ENCODE assay signal across 15 cellular contexts in genomic region chr18:54086046-54086802, GRCh38.
DNase-seq lines count a peak whose midpoint lies in the region; ATAC-seq and TF ChIP-seq lines count a peak whose summit lies in the region.
"Had no signal": no experiment of that assay in that cellular context is flagged by ENCODE, and none has a peak within 500 bp of the region (broad histone marks: within the 10 kb centered on the region; RNA-seq: fewer than 3 reads in every experiment).

No MANE protein-coding gene starts in this region.

- H3K27me3 ChIP-seq in brain microvascular endothelial cell (replicated peaks) = no peaks in the 10 kb centered on the region
- H3K27me3 ChIP-seq: cardiac muscle cell had no signal

- H3K27me3 Mint-ChIP-seq in T-cell = peaks cover 0 to 12% of the 10 kb centered on the region in 2 donors
- H3K27me3 Mint-ChIP-seq: type B pancreatic cell had no signal

- H3K9me3 Mint-ChIP-seq in T-cell = peaks cover 4 to 19% (median 9%) of the 10 kb centered on the region in 3 donors

- TF ChIP-seq CTCF in brain microvascular endothelial cell (IDR thresholded peaks at IDR 0.05; ENCODE audit: low read depth, low read length, missing control alignments) = no peak

- in situ Hi-C loops in brain microvascular endothelial cell (cut with HindIII; ENCODE audit: low pct_ligation_motif_present, low sequenced_read_pairs) (no loop called here), G401 (cut with HindIII; ENCODE audit: low sequenced_read_pairs) (no loop called here)

- peaks cover 4% of the 10 kb centered on the region for H3K36me3 Mint-ChIP-seq in T-cell
- H3K36me3 Mint-ChIP-seq: type B pancreatic cell had no signal

- no peak overlapping the region for H3K4me3 Mint-ChIP-seq in T-cell
- H3K4me3 Mint-ChIP-seq: type B pancreatic cell had no signal

- peaks cover 0 to 23% (median 17%) of the 10 kb centered on the region in 3 donors for H3K4me1 Mint-ChIP-seq in T-cell

- no peak overlapping the region for H3K27ac ChIP-seq in brain microvascular endothelial cell
- H3K27ac ChIP-seq: cardiac muscle cell had no signal

- CTCF ChIA-PET in T-cell (lab: Charles Lee) = no interaction called here

- peak in 2 of 34 experiments; percentile 0 to 4 for DNase-seq in T-cell
- no peak for DNase-seq in brain microvascular endothelial cell
- DNase-seq in G401 (ENCODE audit: low spot score) = no peak
- DNase-seq in GDM1 (lab: John Stamatoyannopoulos, UW) = no peak
- no peak for DNase-seq in NCI-H2029 treated with DMSO at 0.1 percent for 48 hours (lab: John Stamatoyannopoulos, UW)
- DNase-seq: activated CD4-positive, CD25-positive, alpha-beta regulatory T cell; glutamatergic neuron; naive B cell; NCI-H774; stimulated activated CD4-positive, alpha-beta T cell treated with anti-CD3 and anti-CD28 coated beads, Interleukin-2, amount 100 ng/mL, for 24 hours had no signal

- POLR2A ChIA-PET in T-cell (lab: Charles Lee) = no interaction called here

- no peaks in the 10 kb centered on the region for H3K36me3 ChIP-seq in brain microvascular endothelial cell (replicated peaks)
- H3K36me3 ChIP-seq: cardiac muscle cell had no signal

- peak overlapping the region; percentile 69 to 78 for H3K27ac Mint-ChIP-seq in T-cell
- H3K27ac Mint-ChIP-seq: type B pancreatic cell had no signal

- no peak overlapping the region for H3K4me3 ChIP-seq in brain microvascular endothelial cell (ENCODE audit: low read depth, low read length)
- H3K4me3 ChIP-seq: cardiac muscle cell had no signal

- ATAC-seq in GM18498 (IDR thresholded peaks at IDR 0.05; ENCODE audit: unreplicated experiment) (peak; percentile 75), GM19452 (IDR thresholded peaks at IDR 0.05; ENCODE audit: unreplicated experiment) (peak; percentile 89), HG03135 (IDR thresholded peaks at IDR 0.05; ENCODE audit: unreplicated experiment) (peak; percentile 78), T-cell (replicated peaks in 1 of 4) (peak in 3 of 4 experiments; percentile 23 to 50 (median 47))
